19 cellular contexts compared by ENCODE assay signal in the genomic region with DNA sequence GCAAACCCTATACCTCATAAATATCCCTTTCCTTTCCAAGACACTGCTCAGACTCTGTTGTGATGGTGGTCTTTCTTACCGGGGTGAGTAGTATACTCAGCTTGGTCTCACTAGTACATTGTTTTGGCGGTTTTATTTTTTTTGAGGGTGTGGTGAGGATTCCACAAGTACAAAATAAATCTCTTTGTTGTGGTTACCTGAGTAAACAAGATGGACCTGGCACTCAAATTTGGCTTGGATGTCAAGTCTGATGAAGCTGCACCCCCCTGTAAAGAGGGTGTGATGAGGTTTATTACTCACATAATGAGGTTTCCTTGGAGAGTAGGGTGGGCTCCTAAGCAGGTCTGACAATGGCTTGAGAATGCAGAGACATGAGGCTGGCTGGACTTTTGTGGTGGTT.
"Had no signal": no experiment of that assay in that cellular context is flagged by ENCODE, and none has a peak within 500 bp of the region (broad histone marks: within the 10 kb centered on the region; RNA-seq: fewer than 3 reads in every experiment).

No MANE protein-coding gene starts in this region.

- H3K4me1 ChIP-seq: thyroid gland had no signal

- ATAC-seq: activated T-helper 17 cell treated with anti-CD3 and anti-CD28 coated beads, Interleukin-2, amount 50 U/mL, for 72 hours; effector memory CD8-positive, alpha-beta T cell had no signal

- DNase-seq: activated B cell treated with CpG ODN at 0.5 μM for 24 hours; activated CD4-positive, alpha-beta memory T cell treated with anti-CD3 and anti-CD28 coated beads for 36 hours; activated CD4-positive, alpha-beta T cell treated with anti-CD3 and anti-CD28 coated beads for 4 hours; activated naive CD4-positive, alpha-beta T cell; activated naive CD8-positive, alpha-beta T cell treated with anti-CD3 and anti-CD28 coated beads for 36 hours; activated T-cell treated with anti-CD3 and anti-CD28 coated beads, Interleukin-2, amount 50 U/mL, for 1 hour; amniotic stem cell; dermis blood vessel endothelial cell; effector memory CD8-positive, alpha-beta T cell; glutamatergic neuron; hippocampal formation; stimulated activated CD4-positive, alpha-beta T cell treated with anti-CD3 and anti-CD28 coated beads, Interleukin-12 subunit alpha, Interleukin-12 subunit beta, amount 100 ng/mL, for 4 hours; stimulated activated CD4-positive, alpha-beta T cell treated with anti-CD3 and anti-CD28 coated beads, Interleukin-1b, Interleukin-23, amount 100 ng/mL, for 48 hours; stimulated activated CD8-positive, alpha-beta memory T cell treated with anti-CD3 and anti-CD28 coated beads, Interleukin-4, amount 100 ng/mL, for 48 hours; stimulated activated naive CD4-positive, alpha-beta T cell; thyroid gland had no signal

- FAIRE-seq: islet of Langerhans had no signal

- H3K27ac ChIP-seq: thyroid gland had no signal

- H3K9me3 ChIP-seq: thyroid gland had no signal

- H3K27me3 ChIP-seq: thyroid gland had no signal

- H3K36me3 ChIP-seq: thyroid gland had no signal

- H3K4me3 ChIP-seq: lung, thyroid gland had no signal
